ENCODE assay signal across 20 cellular contexts in genomic region chrX:6793000-6793399, GRCh38.
"Had no signal": no experiment of that assay in that cellular context is flagged by ENCODE, and none has a peak within 500 bp of the region (broad histone marks: within the 10 kb centered on the region; RNA-seq: fewer than 3 reads in every experiment).

No MANE protein-coding gene starts in this region.

- H3K36me3 ChIP-seq: MG63, SJSA1 had no signal

- DNase-seq: IMR-90, Karpas-422, KG1, MG63, NCI-H1092, NCI-H1105 treated with DMSO at 0.1 percent for 48 hours, NCI-H1417 treated with DMSO at 0.1 percent for 48 hours, NCI-H146, NCI-H1694 treated with DMSO at 0.1 percent for 48 hours, NCI-H1930, NCI-H2081, NCI-H2107, NCI-H2227 treated with DMSO at 0.1 percent for 48 hours, NCI-H526, Right ventricle myocardium superior, RPMI8226, SIG-M5 had no signal

- H3K4me1 ChIP-seq: SJSA1 had no signal

- H3K9me3 ChIP-seq: MG63, SJSA1 had no signal

- FAIRE-seq: RCC 7860 had no signal

- H3K27ac ChIP-seq: SJSA1, SK-N-MC had no signal

- H3K27me3 ChIP-seq: MG63, SJSA1 had no signal

- H3K4me3 ChIP-seq: MG63, SJSA1, SK-N-MC had no signal
